14 cellular contexts compared by ENCODE assay signal in genomic region chr10:33484787-33485186, GRCh38.
DNase-seq lines count a peak whose midpoint lies in the region; ATAC-seq, FAIRE-seq and TF ChIP-seq lines count a peak whose summit lies in the region.
"Had no signal": no experiment of that assay in that cellular context is flagged by ENCODE, and none has a peak within 500 bp of the region (broad histone marks: within the 10 kb centered on the region; RNA-seq: fewer than 3 reads in every experiment).

No MANE protein-coding gene starts in this region.

- no peak for TF ChIP-seq EP300 in HepG2 (IDR thresholded peaks at IDR 0.05; ENCODE audit: low read depth in 2 of 2, low read length in 2 of 2)
- no peak for TF ChIP-seq EP300 in HepG2 (CRISPR knock-in tag; IDR thresholded peaks at IDR 0.05; ENCODE audit: borderline replicate concordance)
- TF ChIP-seq EP300 in gastroesophageal sphincter (IDR thresholded peaks at IDR 0.05) = no peak

- H3K27me3 ChIP-seq in HepG2 (ENCODE audit: control insufficient read depth in 1 of 2, insufficient read depth in 2 of 2, low read length in 2 of 2) (no peaks in the 10 kb centered on the region), right lobe of liver (no peaks in the 10 kb centered on the region), gastroesophageal sphincter (no peaks in the 10 kb centered on the region)

- H3K27me3 Mint-ChIP-seq in T-helper 17 cell (peaks cover 6% of the 10 kb centered on the region), HFFc6 (ENCODE audit: insufficient read depth) (peaks cover 2% of the 10 kb centered on the region)
- H3K27me3 Mint-ChIP-seq: stimulated activated naive B cell treated with anti-CD40 and anti-IgM and Interleukin-4, amounts not matched to agents 10 μg/mL and 1 μg/mL and 100 μg/mL, for 72 hours had no signal

- no peak for DNase-seq in HepG2 (ENCODE audit: low spot score)
- no peak for DNase-seq in right lobe of liver
- DNase-seq in T-helper 17 cell = no peak
- no peak for DNase-seq in epidermal melanocyte (ENCODE audit: insufficient read length, low spot score)
- DNase-seq in HFFc6 = no peak
- no peak for DNase-seq in GM12892 (ENCODE audit: insufficient read length)
- DNase-seq: hypothalamus; mammary epithelial cell; NCI-H510A; posterior cingulate gyrus; stimulated activated naive B cell treated with anti-CD40 and anti-IgM and Interleukin-4, amounts not matched to agents 10 μg/mL and 1 μg/mL and 100 μg/mL, for 72 hours had no signal

- no peak overlapping the region for H2AFZ ChIP-seq in HepG2 (ENCODE audit: low read length)

- CTCF ChIA-PET in HepG2 (lab: Yijun Ruan, JAX; ENCODE audit: low intra/inter-chr PET ratio, low total read pairs) = no interaction called here

- H3K27ac Mint-ChIP-seq in T-helper 17 cell (no peak overlapping the region), HFFc6 (no peak overlapping the region)
- H3K27ac Mint-ChIP-seq: activated naive CD4-positive, alpha-beta T cell treated with anti-CD3 and anti-CD28 coated beads, Interleukin-2, amount 50 U/mL, for 72 hours; stimulated activated naive B cell treated with anti-CD40 and anti-IgM and Interleukin-4, amounts not matched to agents 10 μg/mL and 1 μg/mL and 100 μg/mL, for 72 hours had no signal

- no peak for TF ChIP-seq POLR2A in HepG2 (IDR thresholded peaks at IDR 0.05; ENCODE audit: insufficient read depth in 1 of 2, low read depth in 2 of 2, low read length in 2 of 2)
- TF ChIP-seq POLR2A in right lobe of liver (IDR thresholded peaks at IDR 0.05) = no peak
- no peak for TF ChIP-seq POLR2A in gastroesophageal sphincter (IDR thresholded peaks at IDR 0.05)
- TF ChIP-seq POLR2A in GM12892 (IDR thresholded peaks at IDR 0.05; ENCODE audit: low read depth, low read length) = no peak

- no peak overlapping the region for H3K9ac ChIP-seq in HepG2 (ENCODE audit: insufficient read depth, low read depth, low read length)

- H3K9me3 ChIP-seq in HepG2 (ENCODE audit: low read length) = no peaks in the 10 kb centered on the region
- H3K9me3 ChIP-seq in right lobe of liver = no peaks in the 10 kb centered on the region
- no peaks in the 10 kb centered on the region for H3K9me3 ChIP-seq in gastroesophageal sphincter
- H3K9me3 ChIP-seq in T-helper 17 cell (ENCODE audit: control insufficient read depth, low read length, poor library complexity, severe bottlenecking) = no peaks in the 10 kb centered on the region

- H3K4me1 ChIP-seq in HepG2 (ENCODE audit: insufficient read depth, low read length) (peaks cover 25% of the 10 kb centered on the region), right lobe of liver (no peaks in the 10 kb centered on the region), gastroesophageal sphincter (peaks cover 0 to 46% (median 3%) of the 10 kb centered on the region in 3 donors)

- H3K9me3 Mint-ChIP-seq in HFFc6 = no peaks in the 10 kb centered on the region
- H3K9me3 Mint-ChIP-seq: activated naive CD4-positive, alpha-beta T cell treated with anti-CD3 and anti-CD28 coated beads, Interleukin-2, amount 50 U/mL, for 72 hours; stimulated activated naive B cell treated with anti-CD40 and anti-IgM and Interleukin-4, amounts not matched to agents 10 μg/mL and 1 μg/mL and 100 μg/mL, for 72 hours had no signal

- BruUV-seq in HepG2 (replicated peaks; lab: Mats Ljungman, UMichigan) = no TSS peak

- H4K20me1 ChIP-seq in HepG2 (ENCODE audit: insufficient read depth, low read length) = no peaks in the 10 kb centered on the region

- ATAC-seq in HepG2 (no peak), right lobe of liver (no peak), gastroesophageal sphincter (peak; percentile 69), T-helper 17 cell (no peak)
- ATAC-seq: activated naive CD4-positive, alpha-beta T cell treated with anti-CD3 and anti-CD28 coated beads, Interleukin-2, amount 50 U/mL, for 72 hours; stimulated activated naive B cell treated with anti-CD40 and anti-IgM and Interleukin-4, amounts not matched to agents 10 μg/mL and 1 μg/mL and 100 μg/mL, for 72 hours had no signal

- intact Hi-C loops in HepG2 (cut with micrococcal nuclease; ENCODE audit: unreplicated experiment) (loop anchor here (10.0 kb wide), 1 partner anchor 310 kb away; no protein-coding TSS in a partner anchor), right lobe of liver (cut with DNase I) (no loop called here)

- H3K4me1 Mint-ChIP-seq in T-helper 17 cell = peaks cover 14% of the 10 kb centered on the region
- H3K4me1 Mint-ChIP-seq in HFFc6 (ENCODE audit: low read depth) = peaks cover 19% of the 10 kb centered on the region; the same call in 1 of the 2 replicates
- H3K4me1 Mint-ChIP-seq: stimulated activated naive B cell treated with anti-CD40 and anti-IgM and Interleukin-4, amounts not matched to agents 10 μg/mL and 1 μg/mL and 100 μg/mL, for 72 hours had no signal

- no peaks in the 10 kb centered on the region for H3K79me2 ChIP-seq in HepG2 (ENCODE audit: insufficient read depth, low read length)

- no peak overlapping the region for H3K4me2 ChIP-seq in HepG2 (ENCODE audit: low read depth, low read length)

- H3K36me3 ChIP-seq in HepG2 (replicated peaks in 1 of 2; ENCODE audit: control insufficient read depth in 1 of 2, insufficient read depth in 2 of 2, low read length in 2 of 2) (no peaks in the 10 kb centered on the region), right lobe of liver (no peaks in the 10 kb centered on the region), gastroesophageal sphincter (no peaks in the 10 kb centered on the region)

- 100% methylated on average over 2 of the region's 2 CpGs for WGBS in HepG2 (ENCODE audit: low lambda C conversion rate)
- 90% methylated on average over 2 of the region's 2 CpGs for WGBS in right lobe of liver (ENCODE audit: insufficient coverage, low coverage, low lambda C conversion rate, missing lambda C conversion rate)
- no CpG with 5 or more reads among the region's 2 CpGs for WGBS in gastroesophageal sphincter (ENCODE audit: low coverage in 1 of 2), 2 donors

- no peak overlapping the region for H3K27ac ChIP-seq in HepG2 (ENCODE audit: extremely low read length, insufficient read depth, low read length)
- no peak overlapping the region for H3K27ac ChIP-seq in right lobe of liver
- H3K27ac ChIP-seq in VCaP = peak overlapping the region; percentile 57
- no peak overlapping the region for H3K27ac ChIP-seq in gastroesophageal sphincter

- H3K36me3 Mint-ChIP-seq in T-helper 17 cell (ENCODE audit: low read depth) (peaks cover 7% of the 10 kb centered on the region), HFFc6 (ENCODE audit: low read depth) (no peaks in the 10 kb centered on the region)
- H3K36me3 Mint-ChIP-seq: activated naive CD4-positive, alpha-beta T cell treated with anti-CD3 and anti-CD28 coated beads, Interleukin-2, amount 50 U/mL, for 72 hours; stimulated activated naive B cell treated with anti-CD40 and anti-IgM and Interleukin-4, amounts not matched to agents 10 μg/mL and 1 μg/mL and 100 μg/mL, for 72 hours had no signal

- POLR2A ChIA-PET in HepG2 (lab: Yijun Ruan, JAX) = no interaction called here

- H3K4me3 ChIP-seq in HepG2 (replicated peaks in 1 of 3; ENCODE audit: insufficient read depth in 1 of 3, low read depth in 2 of 3, low read length in 3 of 3) (no peak overlapping the region), right lobe of liver (no peak overlapping the region), gastroesophageal sphincter (no peak overlapping the region)

- H3K4me3 Mint-ChIP-seq in T-helper 17 cell = no peak overlapping the region
- no peak overlapping the region for H3K4me3 Mint-ChIP-seq in HFFc6
- H3K4me3 Mint-ChIP-seq: stimulated activated naive B cell treated with anti-CD40 and anti-IgM and Interleukin-4, amounts not matched to agents 10 μg/mL and 1 μg/mL and 100 μg/mL, for 72 hours had no signal

- FAIRE-seq in HepG2 (lab: Jason Lieb, UNC) (no peak), GM12892 (lab: Jason Lieb, UNC) (no peak)

- in situ Hi-C loops in HepG2 (cut with HindIII; ENCODE audit: extremely low pct_ligation_motif_present, low pct_unique_long_range_greater_than_20kb) = no loop called here

- TF ChIP-seq RAD21 in HepG2 (CRISPR knock-in tag; IDR thresholded peaks at IDR 0.05) = no peak

- TF ChIP-seq CTCF in HepG2 (CRISPR knock-in tag; IDR thresholded peaks at IDR 0.05) (no peak), right lobe of liver (IDR thresholded peaks at IDR 0.05) (no peak), VCaP (conservative IDR thresholded peaks at IDR 0.05) (no peak), gastroesophageal sphincter (IDR thresholded peaks at IDR 0.05) (no peak), HFFc6 (IDR thresholded peaks at IDR 0.05) (no peak)

TF ChIP-seq in HepG2, 621 proteins besides CTCF, POLR2A, EP300 and RAD21:
- no peak for TF ChIP-seq CAMTA2 (CRISPR knock-in tag; IDR thresholded peaks at IDR 0.05; ENCODE audit: borderline replicate concordance)
- peak; percentile 43; the same call in 1 of the 2 replicates for TF ChIP-seq CEBPG (CRISPR knock-in tag; IDR thresholded peaks at IDR 0.05)
- TF ChIP-seq ATF4 (CRISPR knock-in tag; IDR thresholded peaks at IDR 0.05) = peak in 1 of 2 experiments; percentile 86; a peak in 2 of 4 replicates
- peak; percentile 54; the same call in 1 of the 2 replicates for TF ChIP-seq CEBPB (IDR thresholded peaks at IDR 0.05; ENCODE audit: borderline replicate concordance, low read depth, low read length)
